ENCODE assay signal across 32 cellular contexts in the genomic region with DNA sequence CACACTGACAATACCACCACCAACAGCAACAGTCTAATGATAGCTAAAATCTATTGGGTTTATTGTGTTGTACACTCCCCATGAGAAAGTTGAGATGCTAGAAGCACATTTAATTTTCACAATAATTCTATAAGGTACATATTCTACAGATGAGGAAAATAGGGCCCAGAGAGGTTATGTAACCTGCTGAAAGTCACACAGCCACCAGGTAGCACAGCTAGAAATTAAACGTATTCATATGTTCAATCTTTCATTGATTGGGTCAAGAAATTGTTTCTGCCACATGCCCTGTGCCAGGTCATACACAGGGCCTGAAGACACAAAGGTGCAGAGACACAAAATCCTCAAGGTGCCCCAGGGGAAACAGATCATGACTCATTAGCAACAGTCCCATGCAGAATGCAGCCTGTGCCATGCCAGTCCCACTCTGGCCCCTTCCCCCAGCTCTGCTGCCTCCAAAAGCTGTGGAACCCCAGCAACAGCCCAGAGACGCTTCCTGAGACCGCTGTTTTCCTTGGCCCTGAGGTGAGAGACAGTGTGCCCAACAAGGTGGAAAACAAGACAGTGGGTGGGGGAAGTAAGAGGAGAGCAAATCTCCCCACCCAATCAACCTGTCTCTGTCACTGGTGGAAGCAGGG. TPM values are rescaled to one million over a fixed set of nuclear protein-coding genes. Genes with fewer than 3 reads are reported as not detected.
DNase-seq lines count a peak whose midpoint lies in the region; ATAC-seq, FAIRE-seq and TF ChIP-seq lines count a peak whose summit lies in the region.
"Had no signal": no experiment of that assay in that cellular context is flagged by ENCODE, and none has a peak within 500 bp of the region (broad histone marks: within the 10 kb centered on the region; RNA-seq: fewer than 3 reads in every experiment).

No MANE protein-coding gene starts in this region.

- H2AFZ ChIP-seq in osteoblast (ENCODE audit: low read length), result no peak overlapping the region

- peaks cover 20% of the 10 kb centered on the region for H3K4me1 Mint-ChIP-seq in chondrocyte (ENCODE audit: low read depth)
- peaks cover 9% of the 10 kb centered on the region for H3K4me1 Mint-ChIP-seq in stimulated activated memory B cell treated with anti-CD40 and anti-IgM and Interleukin-4, amounts not matched to agents 10 μg/mL and 1 μg/mL and 100 μg/mL, for 72 hours
- H3K4me1 Mint-ChIP-seq: activated naive CD8-positive, alpha-beta T cell treated with anti-CD3 and anti-CD28 coated beads, Interleukin-2, amount 50 U/mL, for 24 hours; WTC11 had no signal

- no peaks in the 10 kb centered on the region for H3K36me3 ChIP-seq in osteoblast (ENCODE audit: insufficient read depth, low read length)
- H3K36me3 ChIP-seq: BLaER1, brain microvascular endothelial cell, transverse colon had no signal

- CTCF ChIA-PET in A549 (lab: Yijun Ruan, JAX), result interaction anchor here (1.2 to 1.3 kb wide), 4 partner anchors 9 to 740 kb away, joined by 3 read pairs; no protein-coding TSS in a partner anchor

- FAIRE-seq in A549 (lab: Jason Lieb, UNC), result no peak
- FAIRE-seq: HTR-8/SVneo had no signal

- no peak overlapping the region for H3K4me3 Mint-ChIP-seq in chondrocyte (ENCODE audit: unreplicated experiment)
- H3K4me3 Mint-ChIP-seq in stimulated activated memory B cell treated with anti-CD40 and anti-IgM and Interleukin-4, amounts not matched to agents 10 μg/mL and 1 μg/mL and 100 μg/mL, for 72 hours, result no peak overlapping the region
- H3K4me3 Mint-ChIP-seq: activated CD4-positive, alpha-beta memory T cell treated with anti-CD3 and anti-CD28 coated beads for 36 hours; activated naive CD8-positive, alpha-beta T cell treated with anti-CD3 and anti-CD28 coated beads, Interleukin-2, amount 50 U/mL, for 24 hours; memory B cell; naive thymus-derived CD8-positive, alpha-beta T cell; WTC11 had no signal

- no peak overlapping the region for H3K27ac ChIP-seq in A549
- no peak overlapping the region for H3K27ac ChIP-seq in right cardiac atrium (ENCODE audit: low read length)
- no peak overlapping the region for H3K27ac ChIP-seq in osteoblast (ENCODE audit: low read depth, low read length)
- H3K27ac ChIP-seq: BLaER1, brain microvascular endothelial cell, psoas muscle, SK-N-MC, skin epidermis, transverse colon had no signal

- TF ChIP-seq CTCF in A549 (IDR thresholded peaks at IDR 0.05) (no peak), chondrocyte (IDR thresholded peaks at IDR 0.05) (no peak), osteoblast (IDR thresholded peaks at IDR 0.05; ENCODE audit: extremely low read depth, low read depth, low read length) (no peak)

- ATAC-seq in A549 (no peak), right cardiac atrium (peak; percentile 45 to 50), HG02884 (IDR thresholded peaks at IDR 0.05; ENCODE audit: unreplicated experiment) (no peak)
- ATAC-seq in stimulated activated memory B cell treated with anti-CD40 and anti-IgM and Interleukin-4, amounts not matched to agents 10 μg/mL and 1 μg/mL and 100 μg/mL, for 72 hours, result no peak
- ATAC-seq: activated naive CD8-positive, alpha-beta T cell treated with anti-CD3 and anti-CD28 coated beads, Interleukin-2, amount 50 U/mL, for 24 hours; naive thymus-derived CD8-positive, alpha-beta T cell; psoas muscle; WTC11 had no signal

- H3K79me2 ChIP-seq in osteoblast (ENCODE audit: insufficient read depth, low read length), result no peaks in the 10 kb centered on the region

- H3K36me3 Mint-ChIP-seq in chondrocyte (ENCODE audit: low read depth), result peaks cover 7% of the 10 kb centered on the region
- H3K36me3 Mint-ChIP-seq in stimulated activated memory B cell treated with anti-CD40 and anti-IgM and Interleukin-4, amounts not matched to agents 10 μg/mL and 1 μg/mL and 100 μg/mL, for 72 hours, result peaks cover 5% of the 10 kb centered on the region
- H3K36me3 Mint-ChIP-seq: activated CD4-positive, alpha-beta memory T cell treated with anti-CD3 and anti-CD28 coated beads for 36 hours; WTC11 had no signal

- TF ChIP-seq POLR2A in A549 (IDR thresholded peaks at IDR 0.05; ENCODE audit: low read length), result no peak

- H3K4me3 ChIP-seq in A549 (no peak overlapping the region), right cardiac atrium (ENCODE audit: low read length) (no peak overlapping the region), osteoblast (ENCODE audit: insufficient read depth, low read length) (no peak overlapping the region)
- H3K4me3 ChIP-seq: BLaER1, psoas muscle, SK-N-MC, skin epidermis, transverse colon had no signal

- H3K4me2 ChIP-seq in A549, result no peak overlapping the region
- H3K4me2 ChIP-seq in osteoblast (ENCODE audit: insufficient read depth, low read length), result no peak overlapping the region
- H3K4me2 ChIP-seq: BLaER1 had no signal

- H3K9me3 ChIP-seq in A549, result no peaks in the 10 kb centered on the region
- H3K9me3 ChIP-seq in right cardiac atrium (ENCODE audit: control insufficient read depth, low read length), result no peaks in the 10 kb centered on the region
- H3K9me3 ChIP-seq in osteoblast (ENCODE audit: low read depth, low read length), result no peaks in the 10 kb centered on the region
- H3K9me3 ChIP-seq: BLaER1, psoas muscle, transverse colon had no signal

- TF ChIP-seq RAD21 in A549 (conservative IDR thresholded peaks at IDR 0.05 in 1 of 2, IDR thresholded peaks at IDR 0.05 in 1 of 2), result no peak

- no peaks in the 10 kb centered on the region for H4K20me1 ChIP-seq in osteoblast (ENCODE audit: insufficient read depth, low read length)
- H4K20me1 ChIP-seq: BLaER1 had no signal

- H3K27me3 ChIP-seq in right cardiac atrium (ENCODE audit: control insufficient read depth, insufficient read depth) (no peaks in the 10 kb centered on the region), osteoblast (ENCODE audit: insufficient read depth, low read length) (no peaks in the 10 kb centered on the region)
- H3K27me3 ChIP-seq: BLaER1, brain microvascular endothelial cell, transverse colon had no signal

- DNase-seq in A549 (ENCODE audit: low read depth in 1 of 2, low spot score in 1 of 2) (no peak), chondrocyte (ENCODE audit: low spot score) (no peak), right cardiac atrium (no peak), osteoblast (ENCODE audit: insufficient read length, low spot score, missing footprints) (peak; percentile 31), NCI-H446 (lab: John Stamatoyannopoulos, UW) (no peak)
- no peak for DNase-seq in stimulated activated CD4-positive, alpha-beta T cell treated with anti-CD3 and anti-CD28 coated beads, Interleukin-2, amount 100 ng/mL, for 24 hours
- DNase-seq: ACHN; activated CD4-positive, alpha-beta memory T cell treated with anti-CD3 and anti-CD28 coated beads for 36 hours; activated gamma-delta T cell; activated naive CD8-positive, alpha-beta T cell treated with anti-CD3 and anti-CD28 coated beads, Interleukin-2, amount 50 U/mL, for 24 hours; brain microvascular endothelial cell; COR-L47; cortex of kidney; DMS79; hippocampal formation; Karpas-422; naive thymus-derived CD8-positive, alpha-beta T cell; NCI-H1694; NCI-H2171 treated with DMSO at 0.1 percent for 48 hours; NCI-H526 treated with DMSO at 0.1 percent for 48 hours; psoas muscle; stimulated activated naive CD4-positive, alpha-beta T cell treated with Interleukin-2 at 50 U/mL for 16 hours had no signal

- H3K27ac Mint-ChIP-seq in chondrocyte (ENCODE audit: unreplicated experiment), result peak overlapping the region; percentile 36
- H3K27ac Mint-ChIP-seq in stimulated activated memory B cell treated with anti-CD40 and anti-IgM and Interleukin-4, amounts not matched to agents 10 μg/mL and 1 μg/mL and 100 μg/mL, for 72 hours, result no peak overlapping the region
- H3K27ac Mint-ChIP-seq: activated CD4-positive, alpha-beta memory T cell treated with anti-CD3 and anti-CD28 coated beads for 36 hours; activated naive CD8-positive, alpha-beta T cell treated with anti-CD3 and anti-CD28 coated beads, Interleukin-2, amount 50 U/mL, for 24 hours; memory B cell; naive thymus-derived CD8-positive, alpha-beta T cell; WTC11 had no signal

- no peaks in the 10 kb centered on the region for H3K27me3 Mint-ChIP-seq in chondrocyte (ENCODE audit: low read depth)
- H3K27me3 Mint-ChIP-seq in stimulated activated memory B cell treated with anti-CD40 and anti-IgM and Interleukin-4, amounts not matched to agents 10 μg/mL and 1 μg/mL and 100 μg/mL, for 72 hours, result no peaks in the 10 kb centered on the region
- H3K27me3 Mint-ChIP-seq: activated CD4-positive, alpha-beta memory T cell treated with anti-CD3 and anti-CD28 coated beads for 36 hours; activated naive CD8-positive, alpha-beta T cell treated with anti-CD3 and anti-CD28 coated beads, Interleukin-2, amount 50 U/mL, for 24 hours; memory B cell; naive thymus-derived CD8-positive, alpha-beta T cell had no signal

- 66% methylated on average over 3 of the region's 3 CpGs for WGBS in A549 (ENCODE audit: missing lambda C conversion rate)
- WGBS in right cardiac atrium, result 91% methylated on average over 3 of the region's 3 CpGs

- intact Hi-C loops in right cardiac atrium (cut with DNase I), result no loop called here

- TF ChIP-seq EP300 in A549 (IDR thresholded peaks at IDR 0.05), result no peak

- H3K9me3 Mint-ChIP-seq in chondrocyte (ENCODE audit: low read depth), result peaks cover 9% of the 10 kb centered on the region
- H3K9me3 Mint-ChIP-seq in stimulated activated memory B cell treated with anti-CD40 and anti-IgM and Interleukin-4, amounts not matched to agents 10 μg/mL and 1 μg/mL and 100 μg/mL, for 72 hours, result peaks cover 3% of the 10 kb centered on the region
- H3K9me3 Mint-ChIP-seq: activated CD4-positive, alpha-beta memory T cell treated with anti-CD3 and anti-CD28 coated beads for 36 hours; activated naive CD8-positive, alpha-beta T cell treated with anti-CD3 and anti-CD28 coated beads, Interleukin-2, amount 50 U/mL, for 24 hours; WTC11 had no signal

- POLR2A ChIA-PET in A549 (lab: Yijun Ruan, JAX), result no interaction called here

- H3K4me1 ChIP-seq in A549 (no peaks in the 10 kb centered on the region), right cardiac atrium (ENCODE audit: control insufficient read depth, insufficient read depth, low read length) (peaks cover 2% of the 10 kb centered on the region), osteoblast (ENCODE audit: insufficient read depth, low read length) (peaks cover 11% of the 10 kb centered on the region)
- H3K4me1 ChIP-seq: psoas muscle had no signal

RNA-seq across cellular contexts. Expression of a gene that starts 32.1 kb away (rescaled TPM):
- not detected in 2 replicates for polyA plus RNA-seq in A549 (2011; rRNA removed)
- polyA plus RNA-seq in A549 (2012; cell fraction: cytosol; rRNA removed), result not detected in 2 replicates
- not detected in 2 replicates for polyA plus RNA-seq in A549 (2012; cell fraction: nucleus; rRNA removed)
- polyA plus RNA-seq in A549 (2017; fragmentation: RNase III; extraction: RNeasy Plus Mini Kit Qiagen cat#74134 plus additional on column Dnase treatment), result not detected in 3 replicates
- polyA minus RNA-seq in A549 (2011; rRNA and poly(A)+ RNA removed), result not detected in 2 replicates
- total RNA-seq in chondrocyte, result 0.87 to 11.6 TPM (median 10.7 TPM) in 3 replicates
- total RNA-seq in right cardiac atrium, result 10 to 100 TPM; 18.0 to 31.4 (median 27.0) TPM
- polyA plus RNA-seq in right cardiac atrium, result 28.0 TPM
- not detected in 2 replicates for total RNA-seq in osteoblast
- total RNA-seq: activated CD4-positive, alpha-beta memory T cell treated with anti-CD3 and anti-CD28 coated beads for 36 hours; fibroblast of villous mesenchyme; naive thymus-derived CD8-positive, alpha-beta T cell had no signal
- polyA plus RNA-seq: naive thymus-derived CD8-positive, alpha-beta T cell had no signal

RNA-seq across cellular contexts. Expression of a gene that starts 34.6 kb away (rescaled TPM):
- polyA plus RNA-seq in A549 (2011; rRNA removed), result 34.6 and 35.8 TPM in 2 replicates
- polyA plus RNA-seq in A549 (2012; cell fraction: cytosol; rRNA removed), result 47.9 and 48.9 TPM in 2 replicates
- 18.8 and 26.5 TPM in 2 replicates for polyA plus RNA-seq in A549 (2012; cell fraction: nucleus; rRNA removed)
- 34.5 to 37.5 TPM (median 34.6 TPM) in 3 replicates for polyA plus RNA-seq in A549 (2017; fragmentation: RNase III; extraction: RNeasy Plus Mini Kit Qiagen cat#74134 plus additional on column Dnase treatment)
- 22.3 and 25.0 TPM in 2 replicates for polyA minus RNA-seq in A549 (2011; rRNA and poly(A)+ RNA removed)
- 39.6 to 41.4 TPM (median 40.6 TPM) in 3 replicates for total RNA-seq in chondrocyte
- 10 to 100 TPM; 39.2 to 58.7 (median 40.8) TPM for total RNA-seq in right cardiac atrium
- polyA plus RNA-seq in right cardiac atrium, result 35.3 TPM
- 24.2 and 25.3 TPM in 2 replicates for total RNA-seq in osteoblast

RNA-seq across cellular contexts. Expression of a gene that starts 43.9 kb away (rescaled TPM):
- polyA plus RNA-seq in A549 (2011; rRNA removed) (0.50 and 0.81 TPM in 2 replicates), A549 (2017; fragmentation: RNase III; extraction: RNeasy Plus Mini Kit Qiagen cat#74134 plus additional on column Dnase treatment) (0.75 to 0.84 TPM (median 0.76 TPM) in 3 replicates), right cardiac atrium (not detected)
- 0.62 and 0.71 TPM in 2 replicates for polyA plus RNA-seq in A549 (2012; cell fraction: cytosol; rRNA removed)
- 0.60 and 1.0 TPM in 2 replicates for polyA plus RNA-seq in A549 (2012; cell fraction: nucleus; rRNA removed)
- polyA minus RNA-seq in A549 (2011; rRNA and poly(A)+ RNA removed), result 0.88 and 1.2 TPM in 2 replicates
- total RNA-seq in chondrocyte (not detected in 3 replicates), right cardiac atrium (not detected), osteoblast (not detected in 2 replicates)
- total RNA-seq: activated CD4-positive, alpha-beta memory T cell treated with anti-CD3 and anti-CD28 coated beads for 36 hours; fibroblast of villous mesenchyme; naive thymus-derived CD8-positive, alpha-beta T cell; psoas muscle had no signal
- polyA plus RNA-seq: naive thymus-derived CD8-positive, alpha-beta T cell had no signal

Comparison
In these comparisons a context has a peak if more than half of its experiments do, and no peak if none do; other contexts are left out.
1. ATAC-seq: peak in right cardiac atrium (2 of 2); none in A549 (0 of 2), stimulated activated memory B cell treated with anti-CD40 and anti-IgM and Interleukin-4, amounts not matched to agents 10 μg/mL and 1 μg/mL and 100 μg/mL, for 72 hours (single experiment) and HG02884 (single experiment).